In genomic region chr20:1537731-1538058, GRCh38 we compare ENCODE assay signal across 14 cellular contexts. TPM values are rescaled to one million over a fixed set of nuclear protein-coding genes. Genes with fewer than 3 reads are reported as not detected.
A peak's percentile ranks its signal among the peaks of the same experiment; 100 is the strongest.
DNase-seq lines count a peak whose midpoint lies in the region; ATAC-seq and TF ChIP-seq lines count a peak whose summit lies in the region.
"Had no signal": no experiment of that assay in that cellular context is flagged by ENCODE, and none has a peak within 500 bp of the region (broad histone marks: within the 10 kb centered on the region; RNA-seq: fewer than 3 reads in every experiment).

No MANE protein-coding gene starts in this region.

- TF ChIP-seq CTCF in colonic mucosa (IDR thresholded peaks at IDR 0.05) = no peak

- H3K9me3 Mint-ChIP-seq in naive thymus-derived CD4-positive, alpha-beta T cell = peaks cover 0 to 22% (median 5%) of the 10 kb centered on the region in 11 donors

- CTCF ChIA-PET in naive thymus-derived CD4-positive, alpha-beta T cell (lab: Charles Lee) = interaction anchor here (0.5 to 1.0 kb wide), 3 partner anchors 10 to 239 kb away, joined by 3 to 4 read pairs (median 3); no protein-coding TSS in a partner anchor

- H3K36me3 ChIP-seq in colonic mucosa = no peaks in the 10 kb centered on the region
- no peaks in the 10 kb centered on the region for H3K36me3 ChIP-seq in naive thymus-derived CD4-positive, alpha-beta T cell (ENCODE audit: control insufficient read depth in 2 of 3, insufficient read depth in 3 of 3, low read length in 3 of 3)

- ATAC-seq in naive thymus-derived CD4-positive, alpha-beta T cell = peak; percentile 79
- ATAC-seq in HG03354 (IDR thresholded peaks at IDR 0.05; ENCODE audit: poor library complexity, severe bottlenecking, unreplicated experiment) (no peak), HG03280 (IDR thresholded peaks at IDR 0.05; ENCODE audit: unreplicated experiment) (no peak)
- ATAC-seq: activated CD8-positive, alpha-beta memory T cell treated with anti-CD3 and anti-CD28 coated beads, Interleukin-2, amount 10 ng/mL, durations not matched to agents 7 days and 5 days; CD8-positive, alpha-beta T cell had no signal

- H3K4me1 Mint-ChIP-seq in naive thymus-derived CD4-positive, alpha-beta T cell = peaks cover 0 to 16% (median 14%) of the 10 kb centered on the region in 7 donors
- H3K4me1 Mint-ChIP-seq: activated CD8-positive, alpha-beta memory T cell treated with anti-CD3 and anti-CD28 coated beads, Interleukin-2, amount 10 ng/mL, durations not matched to agents 7 days and 5 days had no signal

- H3K36me3 Mint-ChIP-seq in naive thymus-derived CD4-positive, alpha-beta T cell = peaks cover 0 to 10% (median 4%) of the 10 kb centered on the region in 5 donors
- H3K36me3 Mint-ChIP-seq: activated CD8-positive, alpha-beta memory T cell treated with anti-CD3 and anti-CD28 coated beads, Interleukin-2, amount 10 ng/mL, durations not matched to agents 7 days and 5 days; CD8-positive, alpha-beta T cell had no signal

- DNase-seq in GDM1 (lab: John Stamatoyannopoulos, UW) (peak; percentile 84), NAMALWA (ENCODE audit: low spot score) (peak; percentile 62), colonic mucosa (peak; percentile 20), DMS 273 (lab: John Stamatoyannopoulos, UW; ENCODE audit: unreplicated experiment) (no peak), NCI-H1930 (lab: John Stamatoyannopoulos, UW) (no peak)
- DNase-seq in naive thymus-derived CD4-positive, alpha-beta T cell = no peak
- DNase-seq: activated CD8-positive, alpha-beta memory T cell treated with anti-CD3 and anti-CD28 coated beads, Interleukin-2, amount 10 ng/mL, durations not matched to agents 7 days and 5 days; CD8-positive, alpha-beta T cell; NCI-H1436 treated with DMSO at 0.1 percent for 48 hours had no signal

- no peak overlapping the region for H3K9ac ChIP-seq in colonic mucosa (ENCODE audit: low read depth in 2 of 2, low read length in 2 of 2)

- peak overlapping the region in 4 of 10 donors; percentile 6 to 49 (median 28) for H3K4me3 Mint-ChIP-seq in naive thymus-derived CD4-positive, alpha-beta T cell
- H3K4me3 Mint-ChIP-seq: activated CD8-positive, alpha-beta memory T cell treated with anti-CD3 and anti-CD28 coated beads, Interleukin-2, amount 10 ng/mL, durations not matched to agents 7 days and 5 days; CD8-positive, alpha-beta T cell had no signal

- peak overlapping the region; percentile 47 for H3K27ac ChIP-seq in colonic mucosa
- no peak overlapping the region for H3K27ac ChIP-seq in naive thymus-derived CD4-positive, alpha-beta T cell (ENCODE audit: low read depth, low read length)

- intact Hi-C loops in colonic mucosa (cut with DNase I) = no loop called here
- intact Hi-C loops in naive thymus-derived CD4-positive, alpha-beta T cell (cut with micrococcal nuclease) = no loop called here

- H3K27ac Mint-ChIP-seq in naive thymus-derived CD4-positive, alpha-beta T cell = peak overlapping the region in 3 of 9 donors; percentile 1 to 56 (median 48)
- H3K27ac Mint-ChIP-seq: activated CD8-positive, alpha-beta memory T cell treated with anti-CD3 and anti-CD28 coated beads, Interleukin-2, amount 10 ng/mL, durations not matched to agents 7 days and 5 days; CD8-positive, alpha-beta T cell had no signal

- POLR2A ChIA-PET in naive thymus-derived CD4-positive, alpha-beta T cell (lab: Charles Lee) = interaction anchor here (0.5 kb wide), 1 partner anchor 9 kb away, joined by 3 read pairs; no protein-coding TSS in a partner anchor

- H3K4me3 ChIP-seq in colonic mucosa = no peak overlapping the region
- no peak overlapping the region for H3K4me3 ChIP-seq in naive thymus-derived CD4-positive, alpha-beta T cell (ENCODE audit: low read length)

- no peaks in the 10 kb centered on the region for H3K4me1 ChIP-seq in colonic mucosa
- H3K4me1 ChIP-seq in naive thymus-derived CD4-positive, alpha-beta T cell (ENCODE audit: control insufficient read depth in 2 of 2, insufficient read depth in 2 of 2, low read length in 2 of 2) = no peaks in the 10 kb centered on the region

- peaks cover 0 to 3% (median 0%) of the 10 kb centered on the region in 5 donors for H3K27me3 Mint-ChIP-seq in naive thymus-derived CD4-positive, alpha-beta T cell

- H3K27me3 ChIP-seq in colonic mucosa = no peaks in the 10 kb centered on the region
- H3K27me3 ChIP-seq in naive thymus-derived CD4-positive, alpha-beta T cell (ENCODE audit: control insufficient read depth in 2 of 2, insufficient read depth in 2 of 2, low read length in 2 of 2) = no peaks in the 10 kb centered on the region

- no peaks in the 10 kb centered on the region for H3K9me3 ChIP-seq in colonic mucosa
- no peaks in the 10 kb centered on the region for H3K9me3 ChIP-seq in naive thymus-derived CD4-positive, alpha-beta T cell (ENCODE audit: control insufficient read depth in 2 of 3, low read length in 3 of 3)

RNA-seq across cellular contexts. Expression of gene SIRPD, which starts 19.8 kb away (rescaled TPM):
- total RNA-seq in colonic mucosa = not detected
- total RNA-seq in naive thymus-derived CD4-positive, alpha-beta T cell = 1 to 10 TPM in 1 of 5 experiments, under 1 TPM in 4; 0.16 to 1.9 (median 0.34) TPM
- polyA plus RNA-seq in naive thymus-derived CD4-positive, alpha-beta T cell = not detected
- total RNA-seq: bronchial epithelial cell; CD8-positive, alpha-beta T cell; H1; SK-MEL-5 had no signal
- polyA plus RNA-seq: H1 had no signal

RNA-seq across cellular contexts. Expression of gene SIRPB2, which starts 46.5 kb away (rescaled TPM):
- total RNA-seq in colonic mucosa = 1 to 10 TPM in 1 of 2 donors, under 1 TPM in 1; 0.74 to 3.0 TPM
- 10 to 100 TPM in 1 of 5 experiments, 1 to 10 TPM in 1, under 1 TPM in 2, not detected in 1; 0.30 to 29.0 (median 1.1) TPM for total RNA-seq in naive thymus-derived CD4-positive, alpha-beta T cell
- polyA plus RNA-seq in naive thymus-derived CD4-positive, alpha-beta T cell = under 1 TPM in 1 of 2 donors, not detected in 1; 0.07 TPM
- total RNA-seq: activated CD8-positive, alpha-beta memory T cell treated with anti-CD3 and anti-CD28 coated beads, Interleukin-2, amount 10 ng/mL, durations not matched to agents 7 days and 5 days; CD8-positive, alpha-beta T cell; SK-MEL-5 had no signal
- polyA plus RNA-seq: H1 had no signal

Comparison
In these comparisons a context has a peak if more than half of its experiments do, and no peak if none do; other contexts are left out.
1. DNase-seq: peak in GDM1 (single experiment), NAMALWA (single experiment) and colonic mucosa (single experiment); none in naive thymus-derived CD4-positive, alpha-beta T cell (0 of 9), DMS 273 (single experiment) and NCI-H1930 (0 of 2).